In genomic region chr15:74928771-74929198, GRCh38 we compare ENCODE assay signal across 18 cellular contexts. TPM values are rescaled to one million over a fixed set of nuclear protein-coding genes. Genes with fewer than 3 reads are reported as not detected.
DNase-seq lines count a peak whose midpoint lies in the region; ATAC-seq and TF ChIP-seq lines count a peak whose summit lies in the region.
"Had no signal": no experiment of that assay in that cellular context is flagged by ENCODE, and none has a peak within 500 bp of the region (broad histone marks: within the 10 kb centered on the region; RNA-seq: fewer than 3 reads in every experiment).

No MANE protein-coding gene starts in this region.

- peaks cover 9% of the 10 kb centered on the region for H3K36me3 Mint-ChIP-seq in endothelial cell (ENCODE audit: low read depth, unreplicated experiment)
- H3K36me3 Mint-ChIP-seq in activated T-cell treated with anti-CD3 and anti-CD28 coated beads, Interleukin-2, amount 50 U/mL, for 72 hours (ENCODE audit: insufficient read depth in 2 of 2) = peaks cover 2 to 11% of the 10 kb centered on the region in 2 donors

- no peak overlapping the region for H3K4me3 ChIP-seq in LNCaP clone FGC (ENCODE audit: low read depth, low read length)
- H3K4me3 ChIP-seq: GM23248, HAP-1 had no signal

- in situ Hi-C loops in KBM-7 (cut with MboI; ENCODE audit: low pct_unique_long_range_greater_than_20kb, low sequenced_read_pairs) = no loop called here

- no peak for ATAC-seq in GM18909 (IDR thresholded peaks at IDR 0.05; ENCODE audit: poor library complexity, unreplicated experiment)
- no peak for ATAC-seq in activated T-cell treated with anti-CD3 and anti-CD28 coated beads, Interleukin-2, amount 50 U/mL, for 72 hours (replicated peaks in 1 of 2)

- DNase-seq in LNCaP clone FGC (ENCODE audit: low read depth) = peak; percentile 74
- DNase-seq in endothelial cell (ENCODE audit: low spot score) = no peak
- no peak for DNase-seq in KBM-7
- DNase-seq in activated T-cell treated with anti-CD3 and anti-CD28 coated beads, Interleukin-2, amount 50 U/mL, for 72 hours = no peak
- DNase-seq: AML-193, DMS 273 treated with DMSO at 0.1 percent for 48 hours, GM23248, MV-4-11, NCI-H1694 treated with DMSO at 0.1 percent for 48 hours, NCI-H2107, NCI-H2227 treated with DMSO at 0.1 percent for 48 hours, NCI-H510A treated with DMSO at 0.1 percent for 48 hours, NCI-H774, OCI-M1, SHP77 treated with DMSO at 0.1 percent for 48 hours, SK-N-SH had no signal

- no peak overlapping the region for H3K27ac Mint-ChIP-seq in endothelial cell (ENCODE audit: unreplicated experiment)
- no peak overlapping the region for H3K27ac Mint-ChIP-seq in activated T-cell treated with anti-CD3 and anti-CD28 coated beads, Interleukin-2, amount 50 U/mL, for 72 hours

- H3K4me3 Mint-ChIP-seq in endothelial cell (ENCODE audit: unreplicated experiment) = peak overlapping the region; percentile 25
- no peak overlapping the region for H3K4me3 Mint-ChIP-seq in activated T-cell treated with anti-CD3 and anti-CD28 coated beads, Interleukin-2, amount 50 U/mL, for 72 hours

- no peak for TF ChIP-seq CTCF in LNCaP clone FGC (IDR thresholded peaks at IDR 0.05; ENCODE audit: control insufficient read depth, extremely low read depth, insufficient read depth)
- no peak for TF ChIP-seq CTCF in endothelial cell (IDR thresholded peaks at IDR 0.05; ENCODE audit: unreplicated experiment)

- H3K27me3 Mint-ChIP-seq in endothelial cell (ENCODE audit: unreplicated experiment) = no peaks in the 10 kb centered on the region
- H3K27me3 Mint-ChIP-seq in activated T-cell treated with anti-CD3 and anti-CD28 coated beads, Interleukin-2, amount 50 U/mL, for 72 hours (ENCODE audit: low read depth) = no peaks in the 10 kb centered on the region

- no peaks in the 10 kb centered on the region for H3K9me3 Mint-ChIP-seq in endothelial cell (ENCODE audit: unreplicated experiment)
- no peaks in the 10 kb centered on the region for H3K9me3 Mint-ChIP-seq in activated T-cell treated with anti-CD3 and anti-CD28 coated beads, Interleukin-2, amount 50 U/mL, for 72 hours

- no peaks in the 10 kb centered on the region for H3K4me1 Mint-ChIP-seq in endothelial cell (ENCODE audit: unreplicated experiment)
- H3K4me1 Mint-ChIP-seq in activated T-cell treated with anti-CD3 and anti-CD28 coated beads, Interleukin-2, amount 50 U/mL, for 72 hours (ENCODE audit: low read depth) = peaks cover 8% of the 10 kb centered on the region

RNA-seq across cellular contexts. Expression of gene COX5A, which starts 9.1 kb away (rescaled TPM):
- total RNA-seq in endothelial cell (ENCODE audit: unreplicated experiment) = 182 TPM
- total RNA-seq in activated T-cell treated with anti-CD3 and anti-CD28 coated beads, Interleukin-2, amount 50 U/mL, for 72 hours = 100 to 1,000 TPM; 241 to 246 TPM

RNA-seq across cellular contexts. Expression of gene FAM219B, which starts 22.1 kb away (rescaled TPM):
- total RNA-seq in endothelial cell (ENCODE audit: unreplicated experiment) = 70.0 TPM
- total RNA-seq in activated T-cell treated with anti-CD3 and anti-CD28 coated beads, Interleukin-2, amount 50 U/mL, for 72 hours = 10 to 100 TPM; 88.3 to 90.1 TPM

RNA-seq across cellular contexts. Expression of gene RPP25, which starts 27.8 kb away (rescaled TPM):
- total RNA-seq in endothelial cell (ENCODE audit: unreplicated experiment) = 24.0 TPM
- total RNA-seq in activated T-cell treated with anti-CD3 and anti-CD28 coated beads, Interleukin-2, amount 50 U/mL, for 72 hours = 1 to 10 TPM; 2.2 to 3.6 TPM

RNA-seq across cellular contexts. Expression of gene MPI, which starts 38.9 kb away (rescaled TPM):
- total RNA-seq in endothelial cell (ENCODE audit: unreplicated experiment) = 22.2 TPM
- 10 to 100 TPM; 29.6 to 32.1 TPM for total RNA-seq in activated T-cell treated with anti-CD3 and anti-CD28 coated beads, Interleukin-2, amount 50 U/mL, for 72 hours

RNA-seq across cellular contexts. Expression of gene SCAMP2, which starts 55.6 kb away (rescaled TPM):
- 56.1 TPM for total RNA-seq in endothelial cell (ENCODE audit: unreplicated experiment)
- total RNA-seq in activated T-cell treated with anti-CD3 and anti-CD28 coated beads, Interleukin-2, amount 50 U/mL, for 72 hours = 10 to 100 TPM; 66.4 to 77.0 TPM
